ENCODE assay signal across 19 cellular contexts in genomic region chr16:71780521-71781089, GRCh38. TPM values are rescaled to one million over a fixed set of nuclear protein-coding genes. Genes with fewer than 3 reads are reported as not detected.
DNase-seq lines count a peak whose midpoint lies in the region; ATAC-seq and TF ChIP-seq lines count a peak whose summit lies in the region.
"Had no signal": no experiment of that assay in that cellular context is flagged by ENCODE, and none has a peak within 500 bp of the region (broad histone marks: within the 10 kb centered on the region; RNA-seq: fewer than 3 reads in every experiment).

No MANE protein-coding gene starts in this region.

- H3K4me3 ChIP-seq in smooth muscle cell, result no peak overlapping the region
- H3K4me3 ChIP-seq: SJCRH30 had no signal

- H3K36me3 ChIP-seq in smooth muscle cell (ENCODE audit: low read depth), result peaks cover 10% of the 10 kb centered on the region

- peaks cover 99% of the 10 kb centered on the region for H3K79me2 ChIP-seq in smooth muscle cell (ENCODE audit: low read depth)

- no peaks in the 10 kb centered on the region for H3K4me1 ChIP-seq in smooth muscle cell (ENCODE audit: low read depth)
- H3K4me1 ChIP-seq: SJCRH30 had no signal

- H3K9ac ChIP-seq in smooth muscle cell (ENCODE audit: low read depth), result no peak overlapping the region
- H3K9ac ChIP-seq: KMS-11 had no signal

- H3K27me3 ChIP-seq in smooth muscle cell (ENCODE audit: low read depth), result no peaks in the 10 kb centered on the region
- H3K27me3 ChIP-seq: SJCRH30 had no signal

- CTCF ChIA-PET in activated CD4-positive, alpha-beta T cell treated with anti-CD3 and anti-CD28 coated beads for 36 hours (lab: Charles Lee), result interaction anchor here (0.6 to 1.1 kb wide), 2 partner anchors 9 to 326 kb away, joined by 3 read pairs; no protein-coding TSS in a partner anchor

- TF ChIP-seq CTCF in smooth muscle cell (IDR thresholded peaks at IDR 0.05; ENCODE audit: borderline replicate concordance, insufficient read depth, poor library complexity, severe bottlenecking), result no peak

- peak; percentile 30 for DNase-seq in activated CD4-positive, alpha-beta T cell treated with anti-CD3 and anti-CD28 coated beads, Interleukin-2, amount 10 ng/mL, durations not matched to agents 24 days and 14 days
- no peak for DNase-seq in activated CD4-positive, alpha-beta T cell treated with anti-CD3 and anti-CD28 coated beads for 36 hours
- DNase-seq in T-helper 17 cell (no peak), kidney tubule cell (ENCODE audit: low spot score) (peak; percentile 60), smooth muscle cell (lab: John Stamatoyannopoulos, UW; ENCODE audit: unreplicated experiment) (no peak), NCI-H1930 (lab: John Stamatoyannopoulos, UW) (no peak), NCI-H748 (lab: John Stamatoyannopoulos, UW; ENCODE audit: unreplicated experiment) (no peak), NCI-H1092 (lab: John Stamatoyannopoulos, UW) (no peak)
- DNase-seq: Caco-2; CD4-positive, alpha-beta T cell; DMS153; GF-D8; NCI-H1417 treated with DMSO at 0.1 percent for 48 hours; NCI-H187 treated with DMSO at 0.1 percent for 48 hours; NCI-H526; SJCRH30 had no signal

- intact Hi-C loops in activated CD4-positive, alpha-beta T cell treated with anti-CD3 and anti-CD28 coated beads, Interleukin-2, amount 10 ng/mL, durations not matched to agents 24 days and 14 days (cut with micrococcal nuclease), result no loop called here
- intact Hi-C loops in activated CD4-positive, alpha-beta T cell treated with anti-CD3 and anti-CD28 coated beads for 36 hours (cut with DNase I, micrococcal nuclease), result no loop called here

- no peak overlapping the region for H3K27ac Mint-ChIP-seq in activated CD4-positive, alpha-beta T cell treated with anti-CD3 and anti-CD28 coated beads, Interleukin-2, amount 10 ng/mL, durations not matched to agents 24 days and 14 days
- H3K27ac Mint-ChIP-seq in activated CD4-positive, alpha-beta T cell treated with anti-CD3 and anti-CD28 coated beads for 36 hours, result no peak overlapping the region
- peak overlapping the region; percentile 79 for H3K27ac Mint-ChIP-seq in T-helper 17 cell
- H3K27ac Mint-ChIP-seq: CD4-positive, alpha-beta T cell had no signal

- no peaks in the 10 kb centered on the region for H3K9me3 ChIP-seq in T-helper 17 cell (ENCODE audit: control insufficient read depth, low read length, poor library complexity, severe bottlenecking)
- no peaks in the 10 kb centered on the region for H3K9me3 ChIP-seq in smooth muscle cell (replicated peaks; ENCODE audit: low read depth)
- H3K9me3 ChIP-seq: Caco-2, SJCRH30 had no signal

- peaks cover 98% of the 10 kb centered on the region for H4K20me1 ChIP-seq in smooth muscle cell (ENCODE audit: low read depth)

- H3K9me3 Mint-ChIP-seq in activated CD4-positive, alpha-beta T cell treated with anti-CD3 and anti-CD28 coated beads, Interleukin-2, amount 10 ng/mL, durations not matched to agents 24 days and 14 days, result no peaks in the 10 kb centered on the region
- H3K9me3 Mint-ChIP-seq in activated CD4-positive, alpha-beta T cell treated with anti-CD3 and anti-CD28 coated beads for 36 hours (ENCODE audit: low read depth), result no peaks in the 10 kb centered on the region
- H3K9me3 Mint-ChIP-seq: CD4-positive, alpha-beta T cell had no signal

- peaks cover 15% of the 10 kb centered on the region for H3K4me1 Mint-ChIP-seq in activated CD4-positive, alpha-beta T cell treated with anti-CD3 and anti-CD28 coated beads, Interleukin-2, amount 10 ng/mL, durations not matched to agents 24 days and 14 days
- peaks cover 41% of the 10 kb centered on the region for H3K4me1 Mint-ChIP-seq in activated CD4-positive, alpha-beta T cell treated with anti-CD3 and anti-CD28 coated beads for 36 hours
- H3K4me1 Mint-ChIP-seq in T-helper 17 cell, result peaks cover 30% of the 10 kb centered on the region

- 98% methylated on average over 6 of the region's 6 CpGs for WGBS in smooth muscle cell (ENCODE audit: low lambda C conversion rate)

- H3K36me3 Mint-ChIP-seq in activated CD4-positive, alpha-beta T cell treated with anti-CD3 and anti-CD28 coated beads, Interleukin-2, amount 10 ng/mL, durations not matched to agents 24 days and 14 days (ENCODE audit: low read depth), result peaks cover 29% of the 10 kb centered on the region
- peaks cover 28% of the 10 kb centered on the region for H3K36me3 Mint-ChIP-seq in activated CD4-positive, alpha-beta T cell treated with anti-CD3 and anti-CD28 coated beads for 36 hours (ENCODE audit: low read depth)
- H3K36me3 Mint-ChIP-seq in T-helper 17 cell (ENCODE audit: low read depth), result peaks cover 4% of the 10 kb centered on the region

- POLR2A ChIA-PET in activated CD4-positive, alpha-beta T cell treated with anti-CD3 and anti-CD28 coated beads for 36 hours (lab: Charles Lee), result interaction anchor here (0.8 kb wide), 1 partner anchor 28 kb away, joined by 3 read pairs; no protein-coding TSS in a partner anchor

- H3K4me2 ChIP-seq in smooth muscle cell, result no peak overlapping the region
- H3K4me2 ChIP-seq: KMS-11 had no signal

- H3K27me3 Mint-ChIP-seq in activated CD4-positive, alpha-beta T cell treated with anti-CD3 and anti-CD28 coated beads, Interleukin-2, amount 10 ng/mL, durations not matched to agents 24 days and 14 days, result no peaks in the 10 kb centered on the region
- H3K27me3 Mint-ChIP-seq in activated CD4-positive, alpha-beta T cell treated with anti-CD3 and anti-CD28 coated beads for 36 hours, result no peaks in the 10 kb centered on the region
- no peaks in the 10 kb centered on the region for H3K27me3 Mint-ChIP-seq in T-helper 17 cell
- H3K27me3 Mint-ChIP-seq: CD4-positive, alpha-beta T cell had no signal

- no peak overlapping the region for H2AFZ ChIP-seq in smooth muscle cell (ENCODE audit: low read depth)

- no peaks in the 10 kb centered on the region for H3F3A ChIP-seq in smooth muscle cell (ENCODE audit: low read depth)

- no peak overlapping the region for H3K4me3 Mint-ChIP-seq in activated CD4-positive, alpha-beta T cell treated with anti-CD3 and anti-CD28 coated beads, Interleukin-2, amount 10 ng/mL, durations not matched to agents 24 days and 14 days
- H3K4me3 Mint-ChIP-seq in activated CD4-positive, alpha-beta T cell treated with anti-CD3 and anti-CD28 coated beads for 36 hours, result no peak overlapping the region
- H3K4me3 Mint-ChIP-seq in T-helper 17 cell, result no peak overlapping the region
- H3K4me3 Mint-ChIP-seq: CD4-positive, alpha-beta T cell had no signal

- no peak for ATAC-seq in activated CD4-positive, alpha-beta T cell treated with anti-CD3 and anti-CD28 coated beads for 36 hours
- no peak for ATAC-seq in T-helper 17 cell
- ATAC-seq: Panc1 had no signal

- peak overlapping the region; percentile 75 for H3K27ac ChIP-seq in smooth muscle cell (ENCODE audit: low read depth)
- H3K27ac ChIP-seq: 22Rv1, KMS-11, SJCRH30 had no signal

RNA-seq across cellular contexts. Expression of gene AP1G1, which starts 28.0 kb away (rescaled TPM):
- total RNA-seq in activated CD4-positive, alpha-beta T cell treated with anti-CD3 and anti-CD28 coated beads, Interleukin-2, amount 10 ng/mL, durations not matched to agents 24 days and 14 days, result 98.3 and 99.5 TPM in 2 replicates
- total RNA-seq in activated CD4-positive, alpha-beta T cell treated with anti-CD3 and anti-CD28 coated beads for 36 hours, result 10 to 100 TPM; 65.5 to 68.8 TPM
- total RNA-seq in T-helper 17 cell (100 to 1,000 TPM; 150 to 160 TPM), smooth muscle cell (84.4 and 90.3 TPM in 2 replicates)
- 17.1 and 19.8 TPM in 2 replicates for polyA plus RNA-seq in smooth muscle cell

RNA-seq across cellular contexts. Expression of gene PHLPP2, which starts 56.1 kb away (rescaled TPM):
- total RNA-seq in activated CD4-positive, alpha-beta T cell treated with anti-CD3 and anti-CD28 coated beads, Interleukin-2, amount 10 ng/mL, durations not matched to agents 24 days and 14 days, result 14.8 and 18.2 TPM in 2 replicates
- total RNA-seq in activated CD4-positive, alpha-beta T cell treated with anti-CD3 and anti-CD28 coated beads for 36 hours, result 10 to 100 TPM in 1 of 2 experiments, 1 to 10 TPM in 1; 8.8 to 11.2 TPM
- total RNA-seq in T-helper 17 cell (10 to 100 TPM in 1 of 2 donors, 1 to 10 TPM in 1; 9.3 to 10.2 TPM), smooth muscle cell (5.3 and 6.6 TPM in 2 replicates)
- polyA plus RNA-seq in smooth muscle cell, result 1.5 and 2.3 TPM in 2 replicates

Comparison
In these comparisons a context has a peak if more than half of its experiments do, and no peak if none do; other contexts are left out.
1. DNase-seq: peak in activated CD4-positive, alpha-beta T cell treated with anti-CD3 and anti-CD28 coated beads, Interleukin-2, amount 10 ng/mL, durations not matched to agents 24 days and 14 days (single experiment) and kidney tubule cell (single experiment); none in activated CD4-positive, alpha-beta T cell treated with anti-CD3 and anti-CD28 coated beads for 36 hours (single experiment), T-helper 17 cell (0 of 3), smooth muscle cell (single experiment), NCI-H1930 (0 of 2), NCI-H748 (single experiment) and NCI-H1092 (single experiment).